Comparison of ENCODE assay signal across 19 cellular contexts in genomic region chr2:229731916-229732315, GRCh38. TPM values are rescaled to one million over a fixed set of nuclear protein-coding genes. Genes with fewer than 3 reads are reported as not detected.
DNase-seq lines count a peak whose midpoint lies in the region; TF ChIP-seq lines count a peak whose summit lies in the region.
"Had no signal": no experiment of that assay in that cellular context is flagged by ENCODE, and none has a peak within 500 bp of the region (broad histone marks: within the 10 kb centered on the region; RNA-seq: fewer than 3 reads in every experiment).

No MANE protein-coding gene starts in this region.

- no peaks in the 10 kb centered on the region for H3K36me3 ChIP-seq in MM.1S (replicated peaks; ENCODE audit: insufficient read depth, low read length)
- H3K36me3 ChIP-seq in tibial artery = no peaks in the 10 kb centered on the region
- H3K36me3 ChIP-seq in CD8-positive, alpha-beta memory T cell (ENCODE audit: insufficient read depth, low read length) = no peaks in the 10 kb centered on the region
- H3K36me3 ChIP-seq: colonic mucosa, stomach had no signal

- TF ChIP-seq CTCF in MM.1S (IDR thresholded peaks at IDR 0.05; ENCODE audit: low read length) (no peak), cardiac fibroblast (IDR thresholded peaks at IDR 0.05; ENCODE audit: low read depth, low read length) (no peak), tibial artery (IDR thresholded peaks at IDR 0.05) (no peak)

- peaks cover 4 to 14% of the 10 kb centered on the region in 2 donors for H3K27me3 Mint-ChIP-seq in CD8-positive, alpha-beta memory T cell
- H3K27me3 Mint-ChIP-seq: activated CD4-positive, alpha-beta memory T cell treated with anti-CD3 and anti-CD28 coated beads for 36 hours had no signal

- no peaks in the 10 kb centered on the region for H3F3A ChIP-seq in MM.1S (ENCODE audit: insufficient read depth, low read length)

- H3K79me2 ChIP-seq in MM.1S (ENCODE audit: low read length) = no peaks in the 10 kb centered on the region

- no peak overlapping the region for H3K27ac ChIP-seq in MM.1S (ENCODE audit: low read length)
- H3K27ac ChIP-seq in tibial artery = no peak overlapping the region
- H3K27ac ChIP-seq in CD8-positive, alpha-beta memory T cell (ENCODE audit: low read depth, low read length) = no peak overlapping the region
- H3K27ac ChIP-seq: colonic mucosa, HL-60, stomach had no signal

- CTCF ChIA-PET in CD8-positive, alpha-beta memory T cell (lab: Charles Lee) = no interaction called here

- H2AFZ ChIP-seq in MM.1S (ENCODE audit: low read length) = no peak overlapping the region

- no peak overlapping the region for H3K9ac ChIP-seq in MM.1S (ENCODE audit: low read length)

- DNase-seq in EH (ENCODE audit: low read depth) (peak; percentile 75), MM.1S (peak; percentile 71), cardiac fibroblast (ENCODE audit: low read depth in 2 of 2) (peak; percentile 78 to 83), iris pigment epithelial cell (ENCODE audit: low read depth) (peak; percentile 85), tibial artery (no peak)
- DNase-seq in activated CD4-positive, CD25-positive, alpha-beta regulatory T cell (lab: John Stamatoyannopoulos, UW) = no peak
- no peak for DNase-seq in CD8-positive, alpha-beta memory T cell
- no peak for DNase-seq in activated naive CD4-positive, alpha-beta T cell treated with Interleukin-2 at 50 U/mL for 16 hours
- DNase-seq: activated CD4-positive, alpha-beta memory T cell treated with anti-CD3 and anti-CD28 coated beads for 36 hours; activated naive CD8-positive, alpha-beta T cell treated with anti-CD3 and anti-CD28 coated beads, Interleukin-2, amount 50 U/mL, for 24 hours; activated T-cell treated with anti-CD3 and anti-CD28 coated beads, Interleukin-2, amount 50 U/mL, for 48 hours; colonic mucosa; hypothalamus; Karpas-422; NCI-H1436 treated with DMSO at 0.1 percent for 48 hours; NCI-H446 treated with DMSO at 0.1 percent for 48 hours; posterior cingulate gyrus; stomach had no signal

- H3K27ac Mint-ChIP-seq in CD8-positive, alpha-beta memory T cell = no peak overlapping the region
- H3K27ac Mint-ChIP-seq: activated CD4-positive, alpha-beta memory T cell treated with anti-CD3 and anti-CD28 coated beads for 36 hours; activated naive CD8-positive, alpha-beta T cell treated with anti-CD3 and anti-CD28 coated beads, Interleukin-2, amount 50 U/mL, for 24 hours had no signal

- intact Hi-C loops in tibial artery (cut with DNase I; ENCODE audit: low total_unique reads) = loop anchor here (5.0 kb wide), 1 partner anchor 570 kb away; no protein-coding TSS in a partner anchor

- H3K9me2 ChIP-seq in MM.1S (replicated peaks; ENCODE audit: insufficient read depth, low read length) = no peaks in the 10 kb centered on the region

- H3K4me1 Mint-ChIP-seq in CD8-positive, alpha-beta memory T cell = no peaks in the 10 kb centered on the region
- H3K4me1 Mint-ChIP-seq: activated naive CD8-positive, alpha-beta T cell treated with anti-CD3 and anti-CD28 coated beads, Interleukin-2, amount 50 U/mL, for 24 hours had no signal

- H3K9me3 ChIP-seq in MM.1S (replicated peaks; ENCODE audit: insufficient read depth, low read length) = no peaks in the 10 kb centered on the region
- peaks cover 0 to 2% (median 0%) of the 10 kb centered on the region in 3 donors for H3K9me3 ChIP-seq in tibial artery
- H3K9me3 ChIP-seq in CD8-positive, alpha-beta memory T cell (ENCODE audit: low read length) = peaks cover 2% of the 10 kb centered on the region
- H3K9me3 ChIP-seq: colonic mucosa had no signal

- peaks cover 0 to 2% (median 1%) of the 10 kb centered on the region in 3 donors for H3K36me3 Mint-ChIP-seq in CD8-positive, alpha-beta memory T cell

- no peaks in the 10 kb centered on the region for H4K20me1 ChIP-seq in MM.1S (ENCODE audit: insufficient read depth, low read length)

- POLR2A ChIA-PET in CD8-positive, alpha-beta memory T cell (lab: Charles Lee) = no interaction called here

- H3K9me3 Mint-ChIP-seq in CD8-positive, alpha-beta memory T cell = peaks cover 0 to 3% (median 2%) of the 10 kb centered on the region in 5 donors

- H3K4me3 Mint-ChIP-seq in CD8-positive, alpha-beta memory T cell = no peak overlapping the region
- H3K4me3 Mint-ChIP-seq: activated CD4-positive, alpha-beta memory T cell treated with anti-CD3 and anti-CD28 coated beads for 36 hours; activated naive CD8-positive, alpha-beta T cell treated with anti-CD3 and anti-CD28 coated beads, Interleukin-2, amount 50 U/mL, for 24 hours had no signal

- no peak overlapping the region for H3K4me2 ChIP-seq in MM.1S (ENCODE audit: low read depth, low read length)

- H3K27me3 ChIP-seq in MM.1S (replicated peaks; ENCODE audit: insufficient read depth, low read length) (no peaks in the 10 kb centered on the region), tibial artery (peaks cover 0 to 2% of the 10 kb centered on the region in 2 donors)
- H3K27me3 ChIP-seq in CD8-positive, alpha-beta memory T cell (ENCODE audit: insufficient read depth, low read length, poor library complexity, severe bottlenecking) = no peaks in the 10 kb centered on the region
- H3K27me3 ChIP-seq: colonic mucosa, stomach had no signal

- H3K4me1 ChIP-seq in MM.1S (ENCODE audit: low read length) (no peaks in the 10 kb centered on the region), tibial artery (peaks cover 0 to 2% (median 0%) of the 10 kb centered on the region in 4 donors)
- no peaks in the 10 kb centered on the region for H3K4me1 ChIP-seq in CD8-positive, alpha-beta memory T cell (ENCODE audit: insufficient read depth, low read length)
- H3K4me1 ChIP-seq: colonic mucosa, stomach had no signal

- H3K4me3 ChIP-seq in MM.1S (ENCODE audit: low read length) (no peak overlapping the region), cardiac fibroblast (replicated peaks in 1 of 2; ENCODE audit: low read depth in 2 of 2, low read length in 2 of 2) (no peak overlapping the region), tibial artery (no peak overlapping the region)
- no peak overlapping the region for H3K4me3 ChIP-seq in CD8-positive, alpha-beta memory T cell (ENCODE audit: low read length)
- H3K4me3 ChIP-seq: colonic mucosa, stomach had no signal

RNA-seq across cellular contexts. Expression of gene DNER, which starts 17.6 kb away (rescaled TPM):
- total RNA-seq in CD8-positive, alpha-beta memory T cell = not detected
- polyA plus RNA-seq in CD8-positive, alpha-beta memory T cell = not detected
- total RNA-seq: activated CD4-positive, alpha-beta memory T cell treated with anti-CD3 and anti-CD28 coated beads for 36 hours had no signal

Comparison
In these comparisons a context has a peak if more than half of its experiments do, and no peak if none do; other contexts are left out.
1. DNase-seq: peak in EH (single experiment), MM.1S (single experiment), cardiac fibroblast (2 of 2) and iris pigment epithelial cell (single experiment); none in tibial artery (0 of 2), activated CD4-positive, CD25-positive, alpha-beta regulatory T cell (0 of 4), CD8-positive, alpha-beta memory T cell (0 of 5) and activated naive CD4-positive, alpha-beta T cell treated with Interleukin-2 at 50 U/mL for 16 hours (single experiment).